ENCODE assay signal across 9 cellular contexts in genomic region chr10:118046491-118047362, GRCh38. TPM values are rescaled to one million over a fixed set of nuclear protein-coding genes. Genes with fewer than 3 reads are reported as not detected.
DNase-seq lines count a peak whose midpoint lies in the region; ATAC-seq, FAIRE-seq and TF ChIP-seq lines count a peak whose summit lies in the region.
"Had no signal": no experiment of that assay in that cellular context is flagged by ENCODE, and none has a peak within 500 bp of the region (broad histone marks: within the 10 kb centered on the region; RNA-seq: fewer than 3 reads in every experiment).

TSS of gene RAB11FIP2 (minus strand) at chr10:118046941. CDS start at chr10:118046163, 778 bp downstream.

- H3K9me3 ChIP-seq in kidney (ENCODE audit: control insufficient read depth in 1 of 2, low read length in 2 of 2): no peaks in the 10 kb centered on the region

- H3K4me1 Mint-ChIP-seq in central memory CD8-positive, alpha-beta T cell: peaks cover 28% of the 10 kb centered on the region

- H3K4me3 ChIP-seq in kidney (ENCODE audit: low read length in 2 of 2): peak within 1 kb of the TSS; percentile 77 to 92

- H3K4me1 ChIP-seq in kidney (ENCODE audit: control insufficient read depth in 1 of 2, insufficient read depth in 1 of 2, low read depth in 1 of 2, low read length in 2 of 2): peaks cover 6 to 13% of the 10 kb centered on the region in 2 donors

- peak; percentile 97 for ATAC-seq in GM18907 (IDR thresholded peaks at IDR 0.05; ENCODE audit: unreplicated experiment)
- ATAC-seq in HG03139 (IDR thresholded peaks at IDR 0.05; ENCODE audit: unreplicated experiment): peak; percentile 94
- ATAC-seq in central memory CD8-positive, alpha-beta T cell (replicated peaks; ENCODE audit: extremely low read depth, poor library complexity, severe bottlenecking): peak; percentile 91

- DNase-seq in AG09319 (ENCODE audit: extremely low read depth, low read depth) (peak; percentile 72), NCI-H2227 (lab: John Stamatoyannopoulos, UW; ENCODE audit: unreplicated experiment) (peak; percentile 89), kidney (peak; percentile 99)
- peak; percentile 89 for DNase-seq in activated CD4-positive, CD25-positive, alpha-beta regulatory T cell treated with anti-CD3 and anti-CD28 coated beads, Interleukin-2, amount 50 U/mL, for 16 hours (ENCODE audit: low read depth, low spot score)
- peak; percentile 91 to 98 for DNase-seq in central memory CD8-positive, alpha-beta T cell (ENCODE audit: low spot score in 2 of 2)
- peak; percentile 89 to 93 for DNase-seq in stimulated activated CD4-positive, alpha-beta T cell treated with anti-CD3 and anti-CD28 coated beads, Interleukin-15, amount 100 ng/mL, for 1 hour (ENCODE audit: low read depth in 1 of 2, low spot score in 1 of 2)

- H3K4me3 Mint-ChIP-seq in central memory CD8-positive, alpha-beta T cell: peak within 1 kb of the TSS; percentile 80

- peak within 1 kb of the TSS; percentile 85 to 87 for H3K9ac ChIP-seq in kidney (ENCODE audit: low read length in 2 of 2)

- H3K9me3 Mint-ChIP-seq in central memory CD8-positive, alpha-beta T cell: no peaks in the 10 kb centered on the region

- TF ChIP-seq CTCF in AG09319 (IDR thresholded peaks at IDR 0.05; ENCODE audit: low read depth, low read length) (peak; percentile 1; the same call in 1 of the 2 replicates), kidney (IDR thresholded peaks at IDR 0.05; ENCODE audit: borderline replicate concordance, extremely low read depth, insufficient read depth) (no peak)

- FAIRE-seq in kidney (lab: Jason Lieb, UNC): no peak
- FAIRE-seq: endometrium had no signal

- peak within 1 kb of the TSS; percentile 91 for H3K27ac ChIP-seq in kidney (ENCODE audit: low read depth in 2 of 2, low read length in 2 of 2)

- H3K27me3 Mint-ChIP-seq in central memory CD8-positive, alpha-beta T cell: no peaks in the 10 kb centered on the region

- H3K27ac Mint-ChIP-seq in central memory CD8-positive, alpha-beta T cell (ENCODE audit: low read depth): peak within 1 kb of the TSS; percentile 73

- intact Hi-C loops in kidney (cut with DNase I): loop anchor here (5.0 kb wide), 1 partner anchor 499 kb away; no protein-coding TSS in a partner anchor

- H3K36me3 Mint-ChIP-seq in central memory CD8-positive, alpha-beta T cell (ENCODE audit: insufficient read depth): peaks cover 3% of the 10 kb centered on the region

- H3K36me3 ChIP-seq in kidney (ENCODE audit: control insufficient read depth in 1 of 2, insufficient read depth in 2 of 2, low read length in 2 of 2): no peaks in the 10 kb centered on the region

RNA-seq across cellular contexts. Expression of gene RAB11FIP2, which starts in this region (rescaled TPM):
- total RNA-seq in kidney: 50.4 TPM
- 8.2 TPM for polyA plus RNA-seq in kidney (ENCODE audit: insufficient read depth, low read depth, low replicate concordance)

Comparison
In these comparisons a context has a peak if more than half of its experiments do, and no peak if none do; other contexts are left out.
1. Peak in every context shown above with its lines: DNase-seq, ATAC-seq, H3K4me3 ChIP-seq and H3K27ac ChIP-seq.